Comparison of ENCODE assay signal across 1 cellular context in the genomic region with DNA sequence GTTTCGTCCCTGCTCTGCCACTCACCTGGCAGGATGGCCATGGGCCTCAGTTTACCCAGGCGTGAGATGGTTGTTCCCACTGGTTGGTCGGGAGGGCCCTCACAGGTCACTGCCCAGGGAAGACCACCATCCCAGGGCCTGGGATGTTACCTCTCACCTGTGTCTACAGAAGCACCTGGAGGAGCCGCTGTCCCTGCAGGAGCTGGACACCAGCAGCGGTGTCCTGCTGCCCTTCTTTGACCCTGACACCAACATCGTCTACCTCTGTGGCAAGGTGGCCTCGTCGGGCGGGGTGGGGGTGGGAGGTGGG.
TF ChIP-seq lines count a peak whose summit lies in the region.

No MANE protein-coding gene starts in this region.

TF ChIP-seq in endothelial cell of umbilical vein, 7 proteins besides CTCF, POLR2A, EP300 and RAD21:
- TF ChIP-seq FOS (IDR thresholded peaks at IDR 0.05; ENCODE audit: borderline replicate concordance, insufficient read depth, low read length) (no peak), MYC (IDR thresholded peaks at IDR 0.05; ENCODE audit: low read depth, low read length) (no peak), EZH2 (IDR thresholded peaks at IDR 0.05; ENCODE audit: borderline replicate concordance, low read depth, low read length, severe bottlenecking) (no peak), GATA2 (IDR thresholded peaks at IDR 0.05; ENCODE audit: insufficient read depth, insufficient read length, low read depth, low read length) (no peak), JUN (IDR thresholded peaks at IDR 0.05; ENCODE audit: borderline replicate concordance, insufficient read depth, insufficient read length, low read depth) (no peak), POLR2AphosphoS5 (IDR thresholded peaks at IDR 0.05; ENCODE audit: insufficient read depth, low read depth, low read length) (no peak)
- TF ChIP-seq, protein P1, sequence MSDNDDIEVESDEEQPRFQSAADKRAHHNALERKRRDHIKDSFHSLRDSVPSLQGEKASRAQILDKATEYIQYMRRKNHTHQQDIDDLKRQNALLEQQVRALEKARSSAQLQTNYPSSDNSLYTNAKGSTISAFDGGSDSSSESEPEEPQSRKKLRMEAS (IDR thresholded peaks at IDR 0.05; ENCODE audit: insufficient read depth, insufficient read length), result no peak
